Comparison of ENCODE assay signal across 16 cellular contexts in genomic region chr7:2381227-2381626, GRCh38. TPM values are rescaled to one million over a fixed set of nuclear protein-coding genes. Genes with fewer than 3 reads are reported as not detected.
DNase-seq lines count a peak whose midpoint lies in the region; ATAC-seq, FAIRE-seq and TF ChIP-seq lines count a peak whose summit lies in the region.
"Had no signal": no experiment of that assay in that cellular context is flagged by ENCODE, and none has a peak within 500 bp of the region (broad histone marks: within the 10 kb centered on the region; RNA-seq: fewer than 3 reads in every experiment).

No MANE protein-coding gene starts in this region.

- H3K27me3 ChIP-seq in endodermal cell (ENCODE audit: control insufficient read depth, insufficient read depth, low read length, poor library complexity, severe bottlenecking), result no peaks in the 10 kb centered on the region
- H3K27me3 ChIP-seq: BLaER1 treated with 17β-estradiol and CSF1 and Interleukin-3, amounts not matched to agents 10 nM and 100 nM had no signal

- WGBS in endodermal cell (ENCODE audit: insufficient coverage in 1 of 2, insufficient read length in 1 of 2), 2 experiments, result 90 to 95% methylated on average over 5 of the region's 5 CpGs

- ATAC-seq in activated T-cell treated with anti-CD3 and anti-CD28 coated beads, Interleukin-2, amount 50 U/mL, for 72 hours (replicated peaks in 1 of 2), result no peak
- no peak for ATAC-seq in GM21786 (IDR thresholded peaks at IDR 0.05; ENCODE audit: unreplicated experiment)

- no peak overlapping the region for H3K4me3 Mint-ChIP-seq in activated T-cell treated with anti-CD3 and anti-CD28 coated beads, Interleukin-2, amount 50 U/mL, for 24 hours
- H3K4me3 Mint-ChIP-seq in activated T-cell treated with anti-CD3 and anti-CD28 coated beads, Interleukin-2, amount 50 U/mL, for 72 hours, result no peak overlapping the region
- H3K4me3 Mint-ChIP-seq in endodermal cell, result no peak overlapping the region
- H3K4me3 Mint-ChIP-seq: CD4-positive, alpha-beta T cell; HFFc6 had no signal

- TF ChIP-seq POLR2A in GM12892 (IDR thresholded peaks at IDR 0.05; ENCODE audit: low read depth, low read length), result peak; percentile 44

- DNase-seq in activated T-cell treated with anti-CD3 and anti-CD28 coated beads, Interleukin-2, amount 50 U/mL, for 24 hours, result no peak
- DNase-seq in activated T-cell treated with anti-CD3 and anti-CD28 coated beads, Interleukin-2, amount 50 U/mL, for 72 hours, result no peak
- DNase-seq in GM12892 (ENCODE audit: insufficient read length) (no peak), endodermal cell (no peak), urothelium cell line (ENCODE audit: low spot score) (no peak)
- no peak for DNase-seq in stimulated activated CD8-positive, alpha-beta memory T cell treated with anti-CD3 and anti-CD28 coated beads, Interleukin-4, amount 100 ng/mL, for 48 hours
- DNase-seq: ACHN; Calu3; CD4-positive, alpha-beta T cell; DMS 273 treated with DMSO at 0.1 percent for 48 hours; HCEC 1CT; HFFc6 had no signal

- peaks cover 82% of the 10 kb centered on the region for H3K36me3 Mint-ChIP-seq in activated T-cell treated with anti-CD3 and anti-CD28 coated beads, Interleukin-2, amount 50 U/mL, for 24 hours (ENCODE audit: low read depth)
- peaks cover 14 to 27% of the 10 kb centered on the region in 2 donors for H3K36me3 Mint-ChIP-seq in activated T-cell treated with anti-CD3 and anti-CD28 coated beads, Interleukin-2, amount 50 U/mL, for 72 hours (ENCODE audit: insufficient read depth in 2 of 2)
- peaks cover 55% of the 10 kb centered on the region for H3K36me3 Mint-ChIP-seq in endodermal cell (ENCODE audit: low read depth)

- H3K4me3 ChIP-seq in endodermal cell (ENCODE audit: low read length), result no peak overlapping the region
- H3K4me3 ChIP-seq: BLaER1 treated with 17β-estradiol and CSF1 and Interleukin-3, amounts not matched to agents 10 nM and 100 nM had no signal

- TF ChIP-seq CTCF in endodermal cell (conservative IDR thresholded peaks at IDR 0.05), result no peak

- no peaks in the 10 kb centered on the region for H3K9me3 ChIP-seq in endodermal cell (ENCODE audit: control insufficient read depth, low read length)
- H3K9me3 ChIP-seq: BLaER1 treated with 17β-estradiol and CSF1 and Interleukin-3, amounts not matched to agents 10 nM and 100 nM had no signal

- H3K4me1 Mint-ChIP-seq in activated T-cell treated with anti-CD3 and anti-CD28 coated beads, Interleukin-2, amount 50 U/mL, for 24 hours (ENCODE audit: low read depth), result peaks cover 5% of the 10 kb centered on the region
- H3K4me1 Mint-ChIP-seq in activated T-cell treated with anti-CD3 and anti-CD28 coated beads, Interleukin-2, amount 50 U/mL, for 72 hours (ENCODE audit: low read depth), result no peaks in the 10 kb centered on the region
- H3K4me1 Mint-ChIP-seq in endodermal cell, result no peaks in the 10 kb centered on the region

- H3K27ac ChIP-seq in endodermal cell (ENCODE audit: low read depth, low read length), result peak overlapping the region; percentile 18
- H3K27ac ChIP-seq: BLaER1 treated with 17β-estradiol and CSF1 and Interleukin-3, amounts not matched to agents 10 nM and 100 nM; HL-60 had no signal

- no peaks in the 10 kb centered on the region for H3K9me3 Mint-ChIP-seq in activated T-cell treated with anti-CD3 and anti-CD28 coated beads, Interleukin-2, amount 50 U/mL, for 24 hours
- H3K9me3 Mint-ChIP-seq in activated T-cell treated with anti-CD3 and anti-CD28 coated beads, Interleukin-2, amount 50 U/mL, for 72 hours, result no peaks in the 10 kb centered on the region
- H3K9me3 Mint-ChIP-seq in endodermal cell, result no peaks in the 10 kb centered on the region
- H3K9me3 Mint-ChIP-seq: CD4-positive, alpha-beta T cell had no signal

- H3K9ac ChIP-seq in endodermal cell (ENCODE audit: extremely low read depth, low read length, poor library complexity, severe bottlenecking), result no peak overlapping the region
- H3K9ac ChIP-seq: BLaER1 treated with 17β-estradiol and CSF1 and Interleukin-3, amounts not matched to agents 10 nM and 100 nM had no signal

- H3K36me3 ChIP-seq in endodermal cell (ENCODE audit: control insufficient read depth, insufficient read depth, low read length), result peaks cover 51% of the 10 kb centered on the region

- H3K4me1 ChIP-seq in endodermal cell (ENCODE audit: control insufficient read depth, insufficient read depth, low read length), result no peaks in the 10 kb centered on the region

- peak overlapping the region; percentile 47 for H3K27ac Mint-ChIP-seq in activated T-cell treated with anti-CD3 and anti-CD28 coated beads, Interleukin-2, amount 50 U/mL, for 24 hours
- no peak overlapping the region for H3K27ac Mint-ChIP-seq in activated T-cell treated with anti-CD3 and anti-CD28 coated beads, Interleukin-2, amount 50 U/mL, for 72 hours
- H3K27ac Mint-ChIP-seq in endodermal cell, result no peak overlapping the region
- H3K27ac Mint-ChIP-seq: CD4-positive, alpha-beta T cell; HFFc6 had no signal

- no peaks in the 10 kb centered on the region for H3K27me3 Mint-ChIP-seq in activated T-cell treated with anti-CD3 and anti-CD28 coated beads, Interleukin-2, amount 50 U/mL, for 24 hours
- no peaks in the 10 kb centered on the region for H3K27me3 Mint-ChIP-seq in activated T-cell treated with anti-CD3 and anti-CD28 coated beads, Interleukin-2, amount 50 U/mL, for 72 hours (ENCODE audit: low read depth)
- H3K27me3 Mint-ChIP-seq in endodermal cell (ENCODE audit: insufficient read depth), result no peaks in the 10 kb centered on the region
- H3K27me3 Mint-ChIP-seq: CD4-positive, alpha-beta T cell had no signal

- no peak for FAIRE-seq in GM12892 (lab: Jason Lieb, UNC)
- peak; percentile 59 for FAIRE-seq in urothelium cell line (lab: Jason Lieb, UNC)
- FAIRE-seq: GM19239 had no signal

RNA-seq across cellular contexts. Expression of gene CHST12, which starts 22.2 kb away (rescaled TPM):
- total RNA-seq in activated T-cell treated with anti-CD3 and anti-CD28 coated beads, Interleukin-2, amount 50 U/mL, for 72 hours, result 10 to 100 TPM in 1 of 2 donors, 1 to 10 TPM in 1; 5.1 to 10.6 TPM
- polyA plus RNA-seq in GM12892 (2012; ENCODE audit: missing spikeins), result 1.4 TPM
- total RNA-seq in endodermal cell, result 10 to 100 TPM; 14.5 to 18.5 TPM
- polyA plus RNA-seq in endodermal cell (2013, experiment 1 of 2), result 10.4 TPM
- 10.5 TPM for polyA plus RNA-seq in endodermal cell (2013, experiment 2 of 2)

RNA-seq across cellular contexts. Expression of gene EIF3B, which starts 26.6 kb away (rescaled TPM):
- 100 to 1,000 TPM; 120 to 121 TPM for total RNA-seq in activated T-cell treated with anti-CD3 and anti-CD28 coated beads, Interleukin-2, amount 50 U/mL, for 72 hours
- polyA plus RNA-seq in GM12892 (2012; ENCODE audit: missing spikeins), result 131 TPM
- total RNA-seq in endodermal cell, result 100 to 1,000 TPM; 172 to 220 TPM
- polyA plus RNA-seq in endodermal cell (2013, experiment 1 of 2), result 136 TPM
- polyA plus RNA-seq in endodermal cell (2013, experiment 2 of 2), result 120 TPM
